Comparison of ENCODE assay signal across 9 cellular contexts in the genomic region with DNA sequence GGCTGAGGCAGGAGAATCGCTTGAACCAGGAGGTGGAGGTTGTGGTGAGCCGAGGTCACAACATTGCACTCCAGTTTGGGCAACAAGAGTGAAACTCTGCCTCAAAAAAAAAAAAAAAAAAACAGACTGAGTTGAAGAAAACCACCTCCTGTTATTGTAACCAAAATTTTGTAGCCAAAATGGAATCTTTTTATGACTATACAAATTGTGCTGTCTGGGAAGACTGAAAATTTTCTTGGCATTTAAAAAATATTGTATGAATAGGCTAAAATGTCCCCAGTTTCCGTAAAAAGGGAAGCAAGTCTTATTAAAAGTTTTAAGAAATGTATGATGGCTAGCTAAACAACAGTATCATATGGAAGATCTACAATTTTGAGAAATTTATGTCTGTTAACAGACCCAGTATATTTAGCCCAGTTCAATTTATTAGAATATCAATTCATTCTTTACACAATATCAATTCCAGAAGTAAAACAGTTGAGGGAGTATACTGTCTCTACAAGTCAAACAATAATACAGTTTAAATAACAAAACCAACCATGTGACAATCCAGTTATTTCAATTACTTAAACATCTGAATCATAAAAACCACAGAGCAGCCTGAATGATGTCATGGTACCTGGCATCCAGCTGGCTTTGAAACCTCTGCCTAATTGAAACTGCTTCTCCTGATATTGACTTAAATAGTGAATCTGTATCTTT.
DNase-seq lines count a peak whose midpoint lies in the region; ATAC-seq and TF ChIP-seq lines count a peak whose summit lies in the region.
"Had no signal": no experiment of that assay in that cellular context is flagged by ENCODE, and none has a peak within 500 bp of the region (broad histone marks: within the 10 kb centered on the region; RNA-seq: fewer than 3 reads in every experiment).

No MANE protein-coding gene starts in this region.

- H3K36me3 Mint-ChIP-seq in endothelial cell (ENCODE audit: low read depth, unreplicated experiment), result no peaks in the 10 kb centered on the region

- H3K27ac ChIP-seq in effector memory CD4-positive, alpha-beta T cell (ENCODE audit: insufficient read depth, low read length, poor library complexity, severe bottlenecking), result no peak overlapping the region

- ATAC-seq in GM18502 (IDR thresholded peaks at IDR 0.05; ENCODE audit: poor library complexity, unreplicated experiment) (peak; percentile 78), HG02610 (IDR thresholded peaks at IDR 0.05; ENCODE audit: unreplicated experiment) (peak; percentile 88)

- no peaks in the 10 kb centered on the region for H3K9me3 Mint-ChIP-seq in endothelial cell (ENCODE audit: unreplicated experiment)

- TF ChIP-seq CTCF in fibroblast of mammary gland (conservative IDR thresholded peaks at IDR 0.05; ENCODE audit: control insufficient read depth, insufficient read depth, low read depth, low read length) (no peak), endothelial cell (IDR thresholded peaks at IDR 0.05; ENCODE audit: unreplicated experiment) (no peak)

- no peaks in the 10 kb centered on the region for H3K27me3 ChIP-seq in effector memory CD4-positive, alpha-beta T cell (replicated peaks; ENCODE audit: control insufficient read depth, insufficient read depth, low read length, poor library complexity, severe bottlenecking)

- DNase-seq in NCI-H2171 (lab: John Stamatoyannopoulos, UW) (peak; percentile 31), fibroblast of mammary gland (ENCODE audit: low read depth) (peak; percentile 93), Ammon's horn (ENCODE audit: low spot score) (no peak), endothelial cell (ENCODE audit: low spot score) (no peak), midbrain (lab: John Stamatoyannopoulos, UW) (no peak)
- DNase-seq in effector memory CD4-positive, alpha-beta T cell, result no peak

- H3K4me1 Mint-ChIP-seq in endothelial cell (ENCODE audit: unreplicated experiment), result no peaks in the 10 kb centered on the region

- no peaks in the 10 kb centered on the region for H3K36me3 ChIP-seq in effector memory CD4-positive, alpha-beta T cell (ENCODE audit: control insufficient read depth, insufficient read depth, low read length)

- no peaks in the 10 kb centered on the region for H3K27me3 Mint-ChIP-seq in endothelial cell (ENCODE audit: unreplicated experiment)

- H3K4me3 ChIP-seq in fibroblast of mammary gland (ENCODE audit: control insufficient read depth, low read depth, low read length), result no peak overlapping the region
- H3K4me3 ChIP-seq in effector memory CD4-positive, alpha-beta T cell (ENCODE audit: insufficient read depth, low read depth, low read length, poor library complexity, severe bottlenecking), result no peak overlapping the region
- H3K4me3 ChIP-seq: lung had no signal

- H3K27ac Mint-ChIP-seq in endothelial cell (ENCODE audit: unreplicated experiment), result no peak overlapping the region

- H3K9me3 ChIP-seq in effector memory CD4-positive, alpha-beta T cell (ENCODE audit: control insufficient read depth, low read length), result no peaks in the 10 kb centered on the region

- no peaks in the 10 kb centered on the region for H3K4me1 ChIP-seq in effector memory CD4-positive, alpha-beta T cell (ENCODE audit: control insufficient read depth, insufficient read depth, low read length, poor library complexity, severe bottlenecking)

- H3K4me3 Mint-ChIP-seq in endothelial cell (ENCODE audit: unreplicated experiment), result no peak overlapping the region

Comparison
In these comparisons a context has a peak if more than half of its experiments do, and no peak if none do; other contexts are left out.
1. DNase-seq: peak in NCI-H2171 (single experiment) and fibroblast of mammary gland (single experiment); none in effector memory CD4-positive, alpha-beta T cell (0 of 3), Ammon's horn (single experiment), endothelial cell (single experiment) and midbrain (single experiment).